29 cellular contexts compared by ENCODE assay signal in genomic region chr9:112411626-112412027, GRCh38. TPM values are rescaled to one million over a fixed set of nuclear protein-coding genes. Genes with fewer than 3 reads are reported as not detected.
A peak's percentile ranks its signal among the peaks of the same experiment; 100 is the strongest.
DNase-seq lines count a peak whose midpoint lies in the region; ATAC-seq and TF ChIP-seq lines count a peak whose summit lies in the region.
"Had no signal": no experiment of that assay in that cellular context is flagged by ENCODE, and none has a peak within 500 bp of the region (broad histone marks: within the 10 kb centered on the region; RNA-seq: fewer than 3 reads in every experiment).

No MANE protein-coding gene starts in this region.

- intact Hi-C loops in IMR-90 (cut with micrococcal nuclease) (no loop called here), lower lobe of right lung (cut with DNase I) (no loop called here), sciatic nerve (cut with DNase I) (no loop called here), Calu3 (cut with micrococcal nuclease; ENCODE audit: unreplicated experiment) (no loop called here)

- POLR2A ChIA-PET in IMR-90 (lab: Charles Lee; ENCODE audit: unreplicated experiment), result no interaction called here

- H2BK15ac ChIP-seq in IMR-90 (ENCODE audit: low read depth, low read length), result no peak overlapping the region

- H3K27ac Mint-ChIP-seq in Calu3 (ENCODE audit: unreplicated experiment) (no peak overlapping the region), mesothelial cell of epicardium (no peak overlapping the region)
- H3K27ac Mint-ChIP-seq: activated CD4-positive, alpha-beta T cell treated with anti-CD3 and anti-CD28 coated beads, Interleukin-2, amount 10 ng/mL, durations not matched to agents 7 days and 5 days; activated CD8-positive, alpha-beta memory T cell treated with anti-CD3 and anti-CD28 coated beads, Interleukin-2, amount 10 ng/mL, durations not matched to agents 7 days and 5 days; activated naive CD8-positive, alpha-beta T cell treated with anti-CD3 and anti-CD28 coated beads, Interleukin-2, amount 50 U/mL, for 24 hours; GM23338; naive thymus-derived CD4-positive, alpha-beta T cell; stimulated activated naive CD8-positive, alpha-beta T cell treated with anti-CD3 and anti-CD28 coated beads, Interleukin-15, Interleukin-2, amounts not matched to agents 100 ng/mL and 50 ng/mL, for 24 hours had no signal

- BruUV-seq in IMR-90 (replicated peaks; lab: Mats Ljungman, UMichigan) (no TSS peak), Calu3 (replicated peaks; lab: Mats Ljungman, UMichigan) (no TSS peak)

- no peak overlapping the region for H2AK9ac ChIP-seq in IMR-90 (replicated peaks; ENCODE audit: low read depth, low read length, poor library complexity)

- no peak overlapping the region for H3K4me3 ChIP-seq in AG09309 (ENCODE audit: control insufficient read depth, low read depth, low read length)
- no peak overlapping the region for H3K4me3 ChIP-seq in IMR-90 (ENCODE audit: insufficient read depth, low read depth, low read length)
- no peak overlapping the region for H3K4me3 ChIP-seq in lower lobe of right lung
- H3K4me3 ChIP-seq: GM23338, skin epidermis, thyroid gland had no signal

- H3K27me3 ChIP-seq in IMR-90 (ENCODE audit: control insufficient read depth, insufficient read depth, low read length) (no peaks in the 10 kb centered on the region), lower lobe of right lung (ENCODE audit: low read depth) (no peaks in the 10 kb centered on the region)
- H3K27me3 ChIP-seq: thyroid gland had no signal

- no peak overlapping the region for H3K4me3 Mint-ChIP-seq in Calu3 (ENCODE audit: low read depth, unreplicated experiment)
- no peak overlapping the region for H3K4me3 Mint-ChIP-seq in mesothelial cell of epicardium
- H3K4me3 Mint-ChIP-seq: activated CD4-positive, alpha-beta T cell treated with anti-CD3 and anti-CD28 coated beads, Interleukin-2, amount 10 ng/mL, durations not matched to agents 7 days and 5 days; activated CD8-positive, alpha-beta memory T cell treated with anti-CD3 and anti-CD28 coated beads, Interleukin-2, amount 10 ng/mL, durations not matched to agents 7 days and 5 days; activated naive CD8-positive, alpha-beta T cell treated with anti-CD3 and anti-CD28 coated beads, Interleukin-2, amount 50 U/mL, for 24 hours; CD4-positive, CD25-positive, alpha-beta regulatory T cell; GM23338; naive thymus-derived CD4-positive, alpha-beta T cell; stimulated activated naive CD8-positive, alpha-beta T cell treated with anti-CD3 and anti-CD28 coated beads, Interleukin-15, Interleukin-2, amounts not matched to agents 100 ng/mL and 50 ng/mL, for 24 hours had no signal

- H3K9me3 Mint-ChIP-seq in Calu3 (ENCODE audit: low read depth, unreplicated experiment) (no peaks in the 10 kb centered on the region), mesothelial cell of epicardium (no peaks in the 10 kb centered on the region)
- H3K9me3 Mint-ChIP-seq: activated CD4-positive, alpha-beta T cell treated with anti-CD3 and anti-CD28 coated beads, Interleukin-2, amount 10 ng/mL, durations not matched to agents 7 days and 5 days; activated naive CD8-positive, alpha-beta T cell treated with anti-CD3 and anti-CD28 coated beads, Interleukin-2, amount 50 U/mL, for 24 hours; CD4-positive, CD25-positive, alpha-beta regulatory T cell; GM23338; naive thymus-derived CD4-positive, alpha-beta T cell; stimulated activated naive CD8-positive, alpha-beta T cell treated with anti-CD3 and anti-CD28 coated beads, Interleukin-15, Interleukin-2, amounts not matched to agents 100 ng/mL and 50 ng/mL, for 24 hours had no signal

- no peak for TF ChIP-seq POLR2A in IMR-90 (IDR thresholded peaks at IDR 0.05; ENCODE audit: low read depth, low read length)

- H3K36me3 ChIP-seq in IMR-90 (ENCODE audit: control insufficient read depth, insufficient read depth, low read length) (peaks cover 14% of the 10 kb centered on the region), lower lobe of right lung (peaks cover 29% of the 10 kb centered on the region)

- no peak overlapping the region for H3K56ac ChIP-seq in IMR-90 (ENCODE audit: extremely low read depth, insufficient read depth, low read length)

- H3K36me3 Mint-ChIP-seq in Calu3 (ENCODE audit: insufficient read depth, unreplicated experiment) (no peaks in the 10 kb centered on the region), mesothelial cell of epicardium (peaks cover 26% of the 10 kb centered on the region)

- H3K4me1 ChIP-seq in IMR-90 (ENCODE audit: control insufficient read depth, insufficient read depth, low read length), result peaks cover 3% of the 10 kb centered on the region
- peaks cover 26% of the 10 kb centered on the region for H3K4me1 ChIP-seq in lower lobe of right lung

- TF ChIP-seq CTCF in AG09309 (IDR thresholded peaks at IDR 0.05; ENCODE audit: control insufficient read depth, insufficient read depth, low read depth, low read length, missing control alignments) (no peak), IMR-90 (conservative IDR thresholded peaks at IDR 0.05; ENCODE audit: low read depth, low read length) (no peak), lower lobe of right lung (IDR thresholded peaks at IDR 0.05) (no peak), Calu3 (IDR thresholded peaks at IDR 0.05; ENCODE audit: unreplicated experiment) (no peak), mesothelial cell of epicardium (IDR thresholded peaks at IDR 0.05; ENCODE audit: unreplicated experiment) (no peak)

- WGBS in IMR-90 (ENCODE audit: extremely low coverage in 2 of 2, insufficient read length in 1 of 2), 2 experiments, result no CpG with 5 or more reads among the region's 1 CpG

- H4K20me1 ChIP-seq in IMR-90 (ENCODE audit: insufficient read depth, low read length), result no peaks in the 10 kb centered on the region

- H4K8ac ChIP-seq in IMR-90 (ENCODE audit: low read depth in 2 of 2, low read length in 2 of 2), result no peak overlapping the region

- H3K79me1 ChIP-seq in IMR-90 (ENCODE audit: low read depth in 1 of 2, low read length in 2 of 2), result peaks cover 0 to 3% of the 10 kb centered on the region in 2 experiments; a peak in 1 of 4 replicates

- H2BK20ac ChIP-seq in IMR-90 (ENCODE audit: low read depth, low read length), result no peak overlapping the region

- H3K27me3 Mint-ChIP-seq in Calu3 (ENCODE audit: unreplicated experiment) (no peaks in the 10 kb centered on the region), mesothelial cell of epicardium (ENCODE audit: low read depth) (no peaks in the 10 kb centered on the region)
- H3K27me3 Mint-ChIP-seq: activated CD4-positive, alpha-beta T cell treated with anti-CD3 and anti-CD28 coated beads, Interleukin-2, amount 10 ng/mL, durations not matched to agents 7 days and 5 days; activated CD8-positive, alpha-beta memory T cell treated with anti-CD3 and anti-CD28 coated beads, Interleukin-2, amount 10 ng/mL, durations not matched to agents 7 days and 5 days; activated naive CD8-positive, alpha-beta T cell treated with anti-CD3 and anti-CD28 coated beads, Interleukin-2, amount 50 U/mL, for 24 hours; CD4-positive, CD25-positive, alpha-beta regulatory T cell; naive thymus-derived CD4-positive, alpha-beta T cell; stimulated activated naive CD8-positive, alpha-beta T cell treated with anti-CD3 and anti-CD28 coated beads, Interleukin-15, Interleukin-2, amounts not matched to agents 100 ng/mL and 50 ng/mL, for 24 hours had no signal

- H2AK5ac ChIP-seq in IMR-90 (ENCODE audit: low read depth, low read length), result no peak overlapping the region

- no peak overlapping the region for H3K4ac ChIP-seq in IMR-90 (ENCODE audit: low read depth, low read length)

- no peak overlapping the region for H3K18ac ChIP-seq in IMR-90 (ENCODE audit: low read depth, low read length)

- peak overlapping the region; percentile 69; the same call in 1 of the 2 replicates for H3K4me2 ChIP-seq in IMR-90 (ENCODE audit: low read depth, low read length)
- H3K4me2 ChIP-seq: GM23338 had no signal

- H2BK5ac ChIP-seq in IMR-90 (ENCODE audit: low read depth, low read length, poor library complexity, severe bottlenecking), result no peak overlapping the region

- H2BK120ac ChIP-seq in IMR-90 (ENCODE audit: low read depth, low read length), result no peak overlapping the region

- no peaks in the 10 kb centered on the region; the same call in 1 of the 2 replicates for H3K9me1 ChIP-seq in IMR-90 (ENCODE audit: insufficient read depth, low read length)

- DNase-seq in AG09309 (ENCODE audit: low read depth), result peak; percentile 0
- DNase-seq in IMR-90, result peak; percentile 55
- no peak for DNase-seq in lower lobe of right lung
- no peak for DNase-seq in sciatic nerve (ENCODE audit: low spot score)
- DNase-seq in Calu3, result no peak
- no peak for DNase-seq in mesothelial cell of epicardium (ENCODE audit: low spot score in 2 of 2, unreplicated experiment in 2 of 2)
- DNase-seq in NCI-H146 treated with DMSO at 0.1 percent for 48 hours (lab: John Stamatoyannopoulos, UW; ENCODE audit: unreplicated experiment), result no peak
- DNase-seq: activated CD4-positive, alpha-beta T cell treated with anti-CD3 and anti-CD28 coated beads, Interleukin-2, amount 10 ng/mL, durations not matched to agents 7 days and 5 days; activated CD8-positive, alpha-beta memory T cell treated with anti-CD3 and anti-CD28 coated beads, Interleukin-2, amount 10 ng/mL, durations not matched to agents 7 days and 5 days; activated naive CD8-positive, alpha-beta T cell treated with anti-CD3 and anti-CD28 coated beads, Interleukin-2, amount 50 U/mL, for 24 hours; activated T-cell treated with anti-CD3 and anti-CD28 coated beads, Interleukin-2, amount 50 U/mL, for 48 hours; CD4-positive, CD25-positive, alpha-beta regulatory T cell; left colon; midbrain; naive thymus-derived CD4-positive, alpha-beta T cell; NCI-H1092; NCI-H187 treated with DMSO at 0.1 percent for 48 hours; NCI-H524 treated with DMSO at 0.1 percent for 48 hours; NK-92 treated with Interleukin-12 subunit alpha and Interleukin-12 subunit beta, amount 100 ng/mL, for 24 hours; nucleus accumbens; SHP77 treated with DMSO at 0.1 percent for 48 hours; T-helper 9 cell; thyroid gland had no signal

- H3K23ac ChIP-seq in IMR-90 (ENCODE audit: low read depth, low read length), result no peak overlapping the region

- H3K27ac ChIP-seq in IMR-90 (ENCODE audit: insufficient read depth, low read length) (no peak overlapping the region), lower lobe of right lung (peak overlapping the region; percentile 71)
- H3K27ac ChIP-seq: thyroid gland, VCaP had no signal

- no peak overlapping the region for H4K91ac ChIP-seq in IMR-90 (ENCODE audit: insufficient read depth, low read depth, low read length)

- in situ Hi-C loops in IMR-90 (cut with MboI; ENCODE audit: low sequenced_read_pairs), result no loop called here

- H3K4me1 Mint-ChIP-seq in Calu3 (ENCODE audit: low read depth, unreplicated experiment) (no peaks in the 10 kb centered on the region), mesothelial cell of epicardium (no peaks in the 10 kb centered on the region)
- H3K4me1 Mint-ChIP-seq: activated CD4-positive, alpha-beta T cell treated with anti-CD3 and anti-CD28 coated beads, Interleukin-2, amount 10 ng/mL, durations not matched to agents 7 days and 5 days; activated CD8-positive, alpha-beta memory T cell treated with anti-CD3 and anti-CD28 coated beads, Interleukin-2, amount 10 ng/mL, durations not matched to agents 7 days and 5 days; activated naive CD8-positive, alpha-beta T cell treated with anti-CD3 and anti-CD28 coated beads, Interleukin-2, amount 50 U/mL, for 24 hours; CD4-positive, CD25-positive, alpha-beta regulatory T cell; naive thymus-derived CD4-positive, alpha-beta T cell had no signal

- no peak overlapping the region for H3K9ac ChIP-seq in IMR-90 (ENCODE audit: low read depth, low read length)

- TF ChIP-seq RAD21 in IMR-90 (IDR thresholded peaks at IDR 0.05; ENCODE audit: low read length), result no peak

- H3K9me3 ChIP-seq in IMR-90 (ENCODE audit: control insufficient read depth, insufficient read depth, low read length), result no peaks in the 10 kb centered on the region
- no peaks in the 10 kb centered on the region for H3K9me3 ChIP-seq in lower lobe of right lung
- H3K9me3 ChIP-seq: thyroid gland had no signal

- no peak overlapping the region for H4K5ac ChIP-seq in IMR-90 (ENCODE audit: low read depth, low read length)

- no peak overlapping the region for H3K14ac ChIP-seq in IMR-90 (replicated peaks; ENCODE audit: low read depth, low read length)

- dilution Hi-C loops in IMR-90 (cut with HindIII; ENCODE audit: low sequenced_read_pairs, unreplicated experiment), result no loop called here

- peak; percentile 89 for ATAC-seq in IMR-90 (ENCODE audit: low read depth)
- ATAC-seq in esophagus mucosa, result peak; percentile 85
- ATAC-seq in lower lobe of right lung, result peak; percentile 71 to 86
- no peak for ATAC-seq in sciatic nerve
- ATAC-seq: activated CD8-positive, alpha-beta memory T cell treated with anti-CD3 and anti-CD28 coated beads, Interleukin-2, amount 10 ng/mL, durations not matched to agents 7 days and 5 days; activated naive CD8-positive, alpha-beta T cell treated with anti-CD3 and anti-CD28 coated beads, Interleukin-2, amount 50 U/mL, for 24 hours; GM23338; left colon; naive thymus-derived CD4-positive, alpha-beta T cell; Panc1 had no signal

- CTCF ChIA-PET in IMR-90 (lab: Yijun Ruan, JAX) (no interaction called here), Calu3 (lab: Charles Lee) (no interaction called here)

- H2AFZ ChIP-seq in IMR-90 (replicated peaks; ENCODE audit: low read length, poor library complexity), result no peak overlapping the region
- H2AFZ ChIP-seq: GM23338 had no signal

RNA-seq across cellular contexts. Expression of gene HSDL2, which starts 31.7 kb away (rescaled TPM):
- total RNA-seq in IMR-90 (2012; rRNA removed) (58.6 and 65.8 TPM in 2 replicates), esophagus mucosa (27.5 TPM), lower lobe of right lung (55.3 TPM), sciatic nerve (32.1 TPM), Calu3 (2022) (24.4 and 27.3 TPM in 2 replicates), mesothelial cell of epicardium (22.2 to 26.5 TPM (median 23.1 TPM) in 3 replicates)
- polyA plus RNA-seq in IMR-90 (2012; rRNA removed), result 13.5 and 17.7 TPM in 2 replicates
- 4.0 and 4.8 TPM in 2 replicates for polyA plus RNA-seq in IMR-90 (2012; cell fraction: cytosol; rRNA removed)
- polyA plus RNA-seq in IMR-90 (2012; cell fraction: nucleus; rRNA removed; ENCODE audit: low replicate concordance), result 1.0 and 9.3 TPM in 2 replicates

Comparison
In these comparisons a context has a peak if more than half of its experiments do, and no peak if none do; other contexts are left out.
1. DNase-seq: peak in AG09309 (single experiment) and IMR-90 (single experiment); none in lower lobe of right lung (single experiment), sciatic nerve (single experiment), Calu3 (single experiment), mesothelial cell of epicardium (0 of 2) and NCI-H146 treated with DMSO at 0.1 percent for 48 hours (single experiment).